In the genomic region with DNA sequence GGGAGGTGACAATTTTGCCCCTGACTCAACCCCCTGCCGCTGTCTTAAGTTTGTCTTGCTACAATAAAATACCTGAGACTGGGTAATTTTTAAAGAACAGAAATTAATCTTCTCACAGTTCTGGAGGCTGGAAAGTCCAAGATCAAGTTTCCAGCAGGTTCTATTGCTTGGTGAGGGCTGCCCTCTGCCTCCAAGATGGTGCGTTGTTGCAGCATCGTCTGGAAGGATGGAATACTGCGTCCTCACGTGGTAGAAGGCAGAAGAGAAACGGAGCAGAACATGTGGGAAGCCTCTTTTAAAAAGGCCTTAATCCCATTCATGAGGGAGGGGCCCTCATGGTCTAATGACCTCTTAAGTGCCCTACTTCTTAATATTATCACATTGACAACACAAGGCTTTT, we compare ENCODE assay signal across 22 cellular contexts.
DNase-seq lines count a peak whose midpoint lies in the region; ATAC-seq and TF ChIP-seq lines count a peak whose summit lies in the region.
"Had no signal": no experiment of that assay in that cellular context is flagged by ENCODE, and none has a peak within 500 bp of the region (broad histone marks: within the 10 kb centered on the region; RNA-seq: fewer than 3 reads in every experiment).

No MANE protein-coding gene starts in this region.

- in situ Hi-C loops in GM13977 (cut with MboI; ENCODE audit: low pct_unique_long_range_greater_than_20kb, low sequenced_read_pairs, unreplicated experiment), result no loop called here

- no peaks in the 10 kb centered on the region for H3F3A ChIP-seq in MM.1S (ENCODE audit: insufficient read depth, low read length)

- no peak overlapping the region for H3K27ac ChIP-seq in MM.1S (ENCODE audit: low read length)
- no peak overlapping the region for H3K27ac ChIP-seq in WERI-Rb-1
- H3K27ac ChIP-seq in mesendoderm (ENCODE audit: low read depth, low read length), result no peak overlapping the region
- H3K27ac ChIP-seq: lower lobe of right lung, SK-N-MC, thyroid gland had no signal

- no peak overlapping the region for H3K56ac ChIP-seq in mesendoderm (ENCODE audit: low read length)

- H3K36me3 ChIP-seq in MM.1S (replicated peaks; ENCODE audit: insufficient read depth, low read length) (no peaks in the 10 kb centered on the region), WERI-Rb-1 (no peaks in the 10 kb centered on the region), mesendoderm (ENCODE audit: control insufficient read depth, insufficient read depth, low read length) (no peaks in the 10 kb centered on the region)
- H3K36me3 ChIP-seq: HAP-1, lower lobe of right lung, thyroid gland had no signal

- H3K27me3 ChIP-seq in MM.1S (replicated peaks; ENCODE audit: insufficient read depth, low read length) (no peaks in the 10 kb centered on the region), WERI-Rb-1 (ENCODE audit: insufficient read depth, low read depth, severe bottlenecking) (no peaks in the 10 kb centered on the region), mesendoderm (ENCODE audit: insufficient read depth, low read length, poor library complexity) (no peaks in the 10 kb centered on the region)
- H3K27me3 ChIP-seq: thyroid gland had no signal

- no peak overlapping the region for H3K4me3 ChIP-seq in MM.1S (ENCODE audit: low read length)
- H3K4me3 ChIP-seq in WERI-Rb-1 (ENCODE audit: low read depth, low read length), result no peak overlapping the region
- no peak overlapping the region for H3K4me3 ChIP-seq in mesendoderm (ENCODE audit: low read length)
- H3K4me3 ChIP-seq: HAP-1, lower lobe of right lung, SK-N-MC, thyroid gland had no signal

- H3K9me2 ChIP-seq in MM.1S (replicated peaks; ENCODE audit: insufficient read depth, low read length), result no peaks in the 10 kb centered on the region

- DNase-seq in GM13977 (ENCODE audit: low spot score) (no peak), MM.1S (no peak), WERI-Rb-1 (peak; percentile 56), mesendoderm (peak; percentile 12), omental fat pad (ENCODE audit: low spot score) (no peak), HPDE6-E6E7 (ENCODE audit: extremely low spot score) (no peak)
- DNase-seq: activated CD4-positive, alpha-beta T cell treated with anti-CD3 and anti-CD28 coated beads, Interleukin-2, amount 50 U/mL, for 1 hour; activated naive CD4-positive, alpha-beta T cell treated with anti-CD3 and anti-CD28 coated beads, Interleukin-2, amount 50 U/mL, for 16 hours; CD4-positive, alpha-beta memory T cell; central memory CD4-positive, alpha-beta T cell; DMS153; Karpas-422; kidney; lower lobe of right lung; NCI-H1092; NCI-H1930; NCI-H345; stimulated activated naive CD8-positive, alpha-beta T cell treated with anti-CD3 and anti-CD28 coated beads, Interleukin-15, amount 100 ng/mL, for 72 hours; thyroid gland had no signal

- ATAC-seq in HG03571 (IDR thresholded peaks at IDR 0.05; ENCODE audit: unreplicated experiment), result no peak
- no peak for ATAC-seq in omental fat pad (ENCODE audit: low FRiP score)
- ATAC-seq: lower lobe of right lung; stimulated activated naive CD8-positive, alpha-beta T cell treated with anti-CD3 and anti-CD28 coated beads, Interleukin-15, amount 100 ng/mL, for 72 hours had no signal

- no peak overlapping the region for H3K23ac ChIP-seq in mesendoderm (ENCODE audit: low read length)

- no peak overlapping the region for H3K4ac ChIP-seq in mesendoderm (ENCODE audit: low read depth, low read length)

- no peak overlapping the region for H2BK120ac ChIP-seq in mesendoderm (ENCODE audit: low read depth, low read length)

- no peak overlapping the region for H2BK15ac ChIP-seq in mesendoderm (replicated peaks; ENCODE audit: low read depth)

- no peaks in the 10 kb centered on the region for H4K20me1 ChIP-seq in MM.1S (ENCODE audit: insufficient read depth, low read length)

- WGBS in mesendoderm (ENCODE audit: extremely low coverage, insufficient coverage, low lambda C conversion rate), result no CpG with 5 or more reads among the region's 6 CpGs

- H2AK5ac ChIP-seq in mesendoderm (ENCODE audit: low read length), result no peak overlapping the region

- H3K9ac ChIP-seq in MM.1S (ENCODE audit: low read length) (no peak overlapping the region), mesendoderm (ENCODE audit: low read length) (no peak overlapping the region)

- H3K4me2 ChIP-seq in MM.1S (ENCODE audit: low read depth, low read length), result no peak overlapping the region
- no peak overlapping the region for H3K4me2 ChIP-seq in mesendoderm (ENCODE audit: low read length)

- H3K9me3 ChIP-seq in MM.1S (replicated peaks; ENCODE audit: insufficient read depth, low read length), result no peaks in the 10 kb centered on the region
- H3K9me3 ChIP-seq in WERI-Rb-1 (ENCODE audit: severe bottlenecking), result no peaks in the 10 kb centered on the region
- H3K9me3 ChIP-seq: HAP-1, lower lobe of right lung, thyroid gland had no signal

- H3K79me2 ChIP-seq in MM.1S (ENCODE audit: low read length) (no peaks in the 10 kb centered on the region), mesendoderm (ENCODE audit: control insufficient read depth, insufficient read depth, low read length) (no peaks in the 10 kb centered on the region)

- no peak overlapping the region for H3K18ac ChIP-seq in mesendoderm (ENCODE audit: low read length)

- no peak overlapping the region for H2BK5ac ChIP-seq in mesendoderm (ENCODE audit: low read length)

- H3K4me1 ChIP-seq in MM.1S (ENCODE audit: low read length), result no peaks in the 10 kb centered on the region
- no peaks in the 10 kb centered on the region for H3K4me1 ChIP-seq in mesendoderm (ENCODE audit: control insufficient read depth, low read depth, low read length)
- H3K4me1 ChIP-seq: HAP-1, lower lobe of right lung, thyroid gland had no signal

- TF ChIP-seq CTCF in GM13977 (IDR thresholded peaks at IDR 0.05; ENCODE audit: extremely low read depth, insufficient read depth, missing control alignments) (peak; percentile 19), MM.1S (IDR thresholded peaks at IDR 0.05; ENCODE audit: low read length) (peak; percentile 4; the same call in 1 of the 2 replicates), WERI-Rb-1 (IDR thresholded peaks at IDR 0.05; ENCODE audit: low read depth, low read length) (peak; percentile 62), omental fat pad (IDR thresholded peaks at IDR 0.05) (no peak)

- no peak overlapping the region for H4K8ac ChIP-seq in mesendoderm (ENCODE audit: low read depth, low read length)

- no peak overlapping the region for H4K5ac ChIP-seq in mesendoderm (ENCODE audit: low read length)

- H3K79me1 ChIP-seq in mesendoderm (ENCODE audit: low read length), result no peaks in the 10 kb centered on the region

- no peak overlapping the region for H2AFZ ChIP-seq in MM.1S (ENCODE audit: low read length)

Comparison
In these comparisons a context has a peak if more than half of its experiments do, and no peak if none do; other contexts are left out.
1. DNase-seq: peak in WERI-Rb-1 (single experiment) and mesendoderm (single experiment); none in GM13977 (single experiment), MM.1S (single experiment), omental fat pad (single experiment) and HPDE6-E6E7 (single experiment).
2. CTCF ChIP-seq: peak in GM13977 (single experiment), MM.1S (single experiment) and WERI-Rb-1 (single experiment); none in omental fat pad (0 of 3).